In genomic region chr4:69999420-69999819, GRCh38 we compare ENCODE assay signal across 26 cellular contexts. TPM values are rescaled to one million over a fixed set of nuclear protein-coding genes. Genes with fewer than 3 reads are reported as not detected.
DNase-seq lines count a peak whose midpoint lies in the region; ATAC-seq and TF ChIP-seq lines count a peak whose summit lies in the region.
"Had no signal": no experiment of that assay in that cellular context is flagged by ENCODE, and none has a peak within 500 bp of the region (broad histone marks: within the 10 kb centered on the region; RNA-seq: fewer than 3 reads in every experiment).

No MANE protein-coding gene starts in this region.

- CTCF ChIA-PET in PC-9 (lab: Charles Lee): no interaction called here

- no peaks in the 10 kb centered on the region for H3K36me3 ChIP-seq in PC-9 (ENCODE audit: low read depth)
- H3K36me3 ChIP-seq: BLaER1 treated with 17β-estradiol and CSF1 and Interleukin-3, amounts not matched to agents 10 nM and 100 nM; ovary; right lobe of liver; suprapubic skin; vagina had no signal

- ATAC-seq in GM18502 (IDR thresholded peaks at IDR 0.05; ENCODE audit: poor library complexity, unreplicated experiment) (peak; percentile 58), HG02885 (IDR thresholded peaks at IDR 0.05; ENCODE audit: poor library complexity, unreplicated experiment) (peak; percentile 58)
- ATAC-seq: activated T-helper 17 cell treated with anti-CD3 and anti-CD28 coated beads, Interleukin-2, amount 50 U/mL, for 72 hours; natural killer cell treated with Interleukin-12 subunit alpha and Interleukin-12 subunit beta and Interleukin-15 and Interleukin-18, amount 100 ng/mL, for 72 hours; right lobe of liver had no signal

- H3K27me3 ChIP-seq in PC-9 (ENCODE audit: insufficient read depth, low read depth): no peaks in the 10 kb centered on the region
- H3K27me3 ChIP-seq: BLaER1 treated with 17β-estradiol and CSF1 and Interleukin-3, amounts not matched to agents 10 nM and 100 nM; ovary; right lobe of liver; suprapubic skin; vagina had no signal

- POLR2A ChIA-PET in PC-9 (lab: Charles Lee; ENCODE audit: unreplicated experiment): no interaction called here

- no TSS peak for BruUV-seq in PC-9 (replicated peaks; lab: Mats Ljungman, UMichigan)

- H3K27ac ChIP-seq in PC-9: no peak overlapping the region
- H3K27ac ChIP-seq: BLaER1 treated with 17β-estradiol and CSF1 and Interleukin-3, amounts not matched to agents 10 nM and 100 nM; epithelial cell of prostate; KMS-11; ovary; right lobe of liver; SK-N-MC; suprapubic skin; vagina had no signal

- H4K20me1 ChIP-seq in PC-9 (ENCODE audit: insufficient read depth): no peaks in the 10 kb centered on the region
- H4K20me1 ChIP-seq: BLaER1 treated with 17β-estradiol and CSF1 and Interleukin-3, amounts not matched to agents 10 nM and 100 nM had no signal

- TF ChIP-seq CTCF in fibroblast of mammary gland (conservative IDR thresholded peaks at IDR 0.05; ENCODE audit: control insufficient read depth, insufficient read depth, low read depth, low read length): no peak
- TF ChIP-seq CTCF in PC-9 (conservative IDR thresholded peaks at IDR 0.05): no peak

- no peaks in the 10 kb centered on the region for H3K9me2 ChIP-seq in PC-9 (ENCODE audit: insufficient read depth)

- H3K4me3 ChIP-seq in fibroblast of mammary gland (ENCODE audit: control insufficient read depth, low read depth, low read length) (no peak overlapping the region), PC-9 (no peak overlapping the region)
- H3K4me3 ChIP-seq: BLaER1 treated with 17β-estradiol and CSF1 and Interleukin-3, amounts not matched to agents 10 nM and 100 nM; ovary; right lobe of liver; SK-N-MC; suprapubic skin; vagina had no signal

- H3F3A ChIP-seq in PC-9 (ENCODE audit: insufficient read depth, low read depth): no peaks in the 10 kb centered on the region

- H3K4me2 ChIP-seq in PC-9: no peak overlapping the region
- H3K4me2 ChIP-seq: BLaER1 treated with 17β-estradiol and CSF1 and Interleukin-3, amounts not matched to agents 10 nM and 100 nM; KMS-11 had no signal

- H2AFZ ChIP-seq in PC-9: no peak overlapping the region

- no peaks in the 10 kb centered on the region for H3K9me3 ChIP-seq in PC-9 (ENCODE audit: insufficient read depth, low read depth)
- H3K9me3 ChIP-seq: BLaER1 treated with 17β-estradiol and CSF1 and Interleukin-3, amounts not matched to agents 10 nM and 100 nM; ovary; right lobe of liver; suprapubic skin; vagina had no signal

- DNase-seq in RKO (ENCODE audit: low spot score) (peak; percentile 2), fibroblast of mammary gland (ENCODE audit: low read depth) (peak; percentile 44), NCI-H1694 (lab: John Stamatoyannopoulos, UW) (no peak), NCI-H1092 (lab: John Stamatoyannopoulos, UW) (no peak), SHP77 (lab: John Stamatoyannopoulos, UW) (no peak), PC-9 (no peak)
- DNase-seq: activated CD4-positive, alpha-beta T cell treated with anti-CD3 and anti-CD28 coated beads, Interleukin-2, amount 10 ng/mL, durations not matched to agents 7 days and 5 days; activated naive CD8-positive, alpha-beta T cell treated with anti-CD3 and anti-CD28 coated beads for 36 hours; dermis blood vessel endothelial cell; midbrain; NCI-H1930; NCI-H446; NK-92 treated with Interleukin-12 subunit alpha and Interleukin-12 subunit beta, amount 100 ng/mL, for 24 hours; ovary; right lobe of liver had no signal

- no peaks in the 10 kb centered on the region for H3K79me2 ChIP-seq in PC-9 (ENCODE audit: low read depth)

- no peaks in the 10 kb centered on the region for H3K4me1 ChIP-seq in PC-9 (replicated peaks; ENCODE audit: insufficient read depth)
- H3K4me1 ChIP-seq: BLaER1 treated with 17β-estradiol and CSF1 and Interleukin-3, amounts not matched to agents 10 nM and 100 nM; right lobe of liver; suprapubic skin; vagina had no signal

- intact Hi-C loops in PC-9 (cut with micrococcal nuclease; ENCODE audit: unreplicated experiment): no loop called here

RNA-seq across cellular contexts. Expression of gene STATH, which starts 3.7 kb away (rescaled TPM):
- not detected in 2 replicates for total RNA-seq in PC-9 (2021)
- total RNA-seq: A673; activated CD4-positive, alpha-beta T cell treated with anti-CD3 and anti-CD28 coated beads, Interleukin-2, amount 10 ng/mL, durations not matched to agents 7 days and 5 days; activated naive CD8-positive, alpha-beta T cell treated with anti-CD3 and anti-CD28 coated beads for 36 hours; activated T-helper 17 cell treated with anti-CD3 and anti-CD28 coated beads, Interleukin-2, amount 50 U/mL, for 72 hours; dermis blood vessel endothelial cell; natural killer cell treated with Interleukin-12 subunit alpha and Interleukin-12 subunit beta and Interleukin-15 and Interleukin-18, amount 100 ng/mL, for 72 hours; ovary; right lobe of liver; suprapubic skin; vagina had no signal

RNA-seq across cellular contexts. Expression of gene HTN3, which starts 28.8 kb away (rescaled TPM):
- total RNA-seq in PC-9 (2021): not detected in 2 replicates
- total RNA-seq: A673; activated CD4-positive, alpha-beta T cell treated with anti-CD3 and anti-CD28 coated beads, Interleukin-2, amount 10 ng/mL, durations not matched to agents 7 days and 5 days; activated naive CD8-positive, alpha-beta T cell treated with anti-CD3 and anti-CD28 coated beads for 36 hours; activated T-helper 17 cell treated with anti-CD3 and anti-CD28 coated beads, Interleukin-2, amount 50 U/mL, for 72 hours; dermis blood vessel endothelial cell; natural killer cell treated with Interleukin-12 subunit alpha and Interleukin-12 subunit beta and Interleukin-15 and Interleukin-18, amount 100 ng/mL, for 72 hours; ovary; right lobe of liver; suprapubic skin; vagina had no signal

RNA-seq across cellular contexts. Expression of gene CSN2, which starts 33.9 kb away (rescaled TPM):
- total RNA-seq in PC-9 (2021): not detected in 2 replicates
- total RNA-seq: A673; activated CD4-positive, alpha-beta T cell treated with anti-CD3 and anti-CD28 coated beads, Interleukin-2, amount 10 ng/mL, durations not matched to agents 7 days and 5 days; activated naive CD8-positive, alpha-beta T cell treated with anti-CD3 and anti-CD28 coated beads for 36 hours; activated T-helper 17 cell treated with anti-CD3 and anti-CD28 coated beads, Interleukin-2, amount 50 U/mL, for 72 hours; dermis blood vessel endothelial cell; natural killer cell treated with Interleukin-12 subunit alpha and Interleukin-12 subunit beta and Interleukin-15 and Interleukin-18, amount 100 ng/mL, for 72 hours; ovary; right lobe of liver; suprapubic skin; vagina had no signal

RNA-seq across cellular contexts. Expression of gene HTN1, which starts 50.8 kb away (rescaled TPM):
- total RNA-seq in PC-9 (2021): not detected in 2 replicates
- total RNA-seq: A673; activated CD4-positive, alpha-beta T cell treated with anti-CD3 and anti-CD28 coated beads, Interleukin-2, amount 10 ng/mL, durations not matched to agents 7 days and 5 days; activated naive CD8-positive, alpha-beta T cell treated with anti-CD3 and anti-CD28 coated beads for 36 hours; activated T-helper 17 cell treated with anti-CD3 and anti-CD28 coated beads, Interleukin-2, amount 50 U/mL, for 72 hours; dermis blood vessel endothelial cell; natural killer cell treated with Interleukin-12 subunit alpha and Interleukin-12 subunit beta and Interleukin-15 and Interleukin-18, amount 100 ng/mL, for 72 hours; ovary; right lobe of liver; suprapubic skin; vagina had no signal

Comparison
In these comparisons a context has a peak if more than half of its experiments do, and no peak if none do; other contexts are left out.
1. DNase-seq: peak in RKO (single experiment) and fibroblast of mammary gland (single experiment); none in NCI-H1694 (single experiment), NCI-H1092 (single experiment), SHP77 (0 of 2) and PC-9 (0 of 2).